Comparison of ENCODE assay signal across 8 cellular contexts in genomic region chr9:27888661-27889295, GRCh38.
DNase-seq lines count a peak whose midpoint lies in the region; ATAC-seq and TF ChIP-seq lines count a peak whose summit lies in the region.

No MANE protein-coding gene starts in this region.

- ATAC-seq in GM19372 (IDR thresholded peaks at IDR 0.05; ENCODE audit: low read depth, unreplicated experiment) (peak; percentile 90), HG03159 (IDR thresholded peaks at IDR 0.05; ENCODE audit: unreplicated experiment) (peak; percentile 100)

- no peaks in the 10 kb centered on the region for H3K36me3 ChIP-seq in vagina

- intact Hi-C loops in vagina (cut with DNase I) = no loop called here

- H3K27me3 ChIP-seq in vagina = no peaks in the 10 kb centered on the region

- DNase-seq in GM03348 (ENCODE audit: low spot score) = peak; percentile 3
- DNase-seq in fibroblast of the aortic adventitia (ENCODE audit: low read depth) = no peak
- DNase-seq in stimulated activated CD8-positive, alpha-beta memory T cell treated with anti-CD3 and anti-CD28 coated beads, Interleukin-2, amount 100 ng/mL, for 48 hours (ENCODE audit: low read depth in 2 of 2) = peak; percentile 36 to 45
- no peak for DNase-seq in vagina (ENCODE audit: extremely low spot score in 2 of 2)
- DNase-seq in foreskin melanocyte = no peak

- TF ChIP-seq CTCF in VCaP (conservative IDR thresholded peaks at IDR 0.05) (peak; percentile 70), fibroblast of the aortic adventitia (IDR thresholded peaks at IDR 0.05; ENCODE audit: insufficient read depth, low read length) (peak; percentile 53), vagina (IDR thresholded peaks at IDR 0.05) (no peak)

- no peaks in the 10 kb centered on the region for H3K4me1 ChIP-seq in vagina

- TF ChIP-seq POLR2A in vagina (IDR thresholded peaks at IDR 0.05) = no peak

- H3K4me3 ChIP-seq in fibroblast of the aortic adventitia (ENCODE audit: low read depth, low read length) (no peak overlapping the region), vagina (no peak overlapping the region)

- no peaks in the 10 kb centered on the region for H3K9me3 ChIP-seq in vagina

- no peak overlapping the region for H3K27ac ChIP-seq in VCaP
- no peak overlapping the region for H3K27ac ChIP-seq in vagina

Comparison
In these comparisons a context has a peak if more than half of its experiments do, and no peak if none do; other contexts are left out.
1. DNase-seq: peak in GM03348 (single experiment) and stimulated activated CD8-positive, alpha-beta memory T cell treated with anti-CD3 and anti-CD28 coated beads, Interleukin-2, amount 100 ng/mL, for 48 hours (2 of 2); none in fibroblast of the aortic adventitia (single experiment), vagina (0 of 2) and foreskin melanocyte (single experiment).
2. CTCF ChIP-seq: peak in VCaP (single experiment) and fibroblast of the aortic adventitia (single experiment); none in vagina (0 of 3).